Comparison of ENCODE assay signal across 10 cellular contexts in the genomic region with DNA sequence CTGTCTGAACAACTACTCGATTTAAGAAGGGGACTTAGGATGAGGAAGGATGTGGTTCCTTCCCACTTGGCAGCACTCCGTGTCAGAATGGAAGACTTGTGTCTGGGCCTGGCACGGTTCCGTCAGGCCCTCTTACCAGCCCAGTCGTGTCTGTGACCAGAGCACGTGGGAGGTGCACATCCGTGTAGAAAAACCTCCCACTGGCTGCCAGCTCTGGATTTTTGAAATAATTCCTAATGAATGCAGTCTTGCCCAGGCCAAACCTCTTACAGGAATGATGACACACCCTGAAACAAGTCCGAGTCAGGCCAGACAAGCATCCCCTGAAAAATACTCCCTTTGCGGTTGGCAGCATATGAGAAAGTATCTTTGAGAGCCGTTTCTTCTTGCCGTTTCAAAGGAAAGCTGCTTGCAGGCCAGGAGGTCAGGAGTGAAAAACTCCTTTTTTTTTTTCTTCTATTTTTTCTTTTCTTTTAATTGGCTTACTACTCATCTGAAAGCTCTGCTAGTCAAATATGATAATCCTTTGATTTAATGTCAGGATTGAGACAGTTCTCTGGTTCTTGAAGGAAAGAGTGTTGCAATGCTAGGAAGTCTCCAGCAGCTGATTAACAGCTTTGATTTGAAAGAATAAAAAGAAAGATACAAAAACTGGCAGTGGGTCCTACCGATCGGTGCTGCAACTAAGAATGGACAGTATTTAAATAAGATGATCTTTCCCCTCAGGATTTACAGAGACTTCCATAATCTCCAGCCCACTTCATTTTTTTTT. TPM values are rescaled to one million over a fixed set of nuclear protein-coding genes. Genes with fewer than 3 reads are reported as not detected.
DNase-seq lines count a peak whose midpoint lies in the region; ATAC-seq and TF ChIP-seq lines count a peak whose summit lies in the region.
"Had no signal": no experiment of that assay in that cellular context is flagged by ENCODE, and none has a peak within 500 bp of the region (broad histone marks: within the 10 kb centered on the region; RNA-seq: fewer than 3 reads in every experiment).

No MANE protein-coding gene starts in this region.

- ATAC-seq in Panc1 (peak; percentile 69), HG03108 (IDR thresholded peaks at IDR 0.05; ENCODE audit: unreplicated experiment) (no peak), HG03565 (IDR thresholded peaks at IDR 0.05; ENCODE audit: unreplicated experiment) (no peak)
- no peak for ATAC-seq in naive thymus-derived CD8-positive, alpha-beta T cell

- H3K27me3 ChIP-seq in Panc1 (ENCODE audit: control insufficient read depth, insufficient read depth, low read length) (no peaks in the 10 kb centered on the region), fibroblast of lung (ENCODE audit: control insufficient read depth, insufficient read depth, low read length) (no peaks in the 10 kb centered on the region)

- peaks cover 14 to 35% (median 15%) of the 10 kb centered on the region in 4 donors for H3K4me1 Mint-ChIP-seq in naive thymus-derived CD8-positive, alpha-beta T cell

- peak overlapping the region; percentile 40 for H3K9ac ChIP-seq in fibroblast of lung (ENCODE audit: insufficient read depth, low read length)

- H3K79me2 ChIP-seq in fibroblast of lung (ENCODE audit: control insufficient read depth, insufficient read depth, low read length), result no peaks in the 10 kb centered on the region

- H3K4me1 ChIP-seq in Panc1 (ENCODE audit: control insufficient read depth, insufficient read depth, low read length) (peaks cover 3% of the 10 kb centered on the region; the same call in 1 of the 2 replicates), fibroblast of lung (ENCODE audit: control insufficient read depth, extremely low read depth, insufficient read depth, low read length) (peaks cover 9% of the 10 kb centered on the region)

- CTCF ChIA-PET in Panc1 (lab: Charles Lee), result interaction anchor here (0.6 kb wide), 1 partner anchor 164 kb away, joined by 4 read pairs; no protein-coding TSS in a partner anchor

- no peaks in the 10 kb centered on the region for H3K9me3 Mint-ChIP-seq in naive thymus-derived CD8-positive, alpha-beta T cell
- H3K9me3 Mint-ChIP-seq: activated naive CD8-positive, alpha-beta T cell treated with anti-CD3 and anti-CD28 coated beads for 36 hours had no signal

- peak overlapping the region; percentile 28 for H3K4me2 ChIP-seq in fibroblast of lung (ENCODE audit: extremely low read depth, insufficient read depth, low read length)

- H3K4me3 ChIP-seq in Panc1 (ENCODE audit: low read depth in 2 of 2, low read length in 2 of 2) (no peak overlapping the region), fibroblast of lung (replicated peaks in 1 of 4; ENCODE audit: control extremely low read depth in 1 of 4, insufficient read depth in 1 of 4, low read depth in 3 of 4, low read length in 4 of 4) (peak overlapping the region in 1 of 4 experiments; percentile 7)

- peaks cover 4 to 16% (median 11%) of the 10 kb centered on the region in 3 donors for H3K36me3 Mint-ChIP-seq in naive thymus-derived CD8-positive, alpha-beta T cell

- POLR2A ChIA-PET in Panc1 (lab: Charles Lee), result no interaction called here
- POLR2A ChIA-PET in naive thymus-derived CD8-positive, alpha-beta T cell (lab: Charles Lee), result no interaction called here

- no peaks in the 10 kb centered on the region for H3K27me3 Mint-ChIP-seq in naive thymus-derived CD8-positive, alpha-beta T cell
- H3K27me3 Mint-ChIP-seq: activated naive CD8-positive, alpha-beta T cell treated with anti-CD3 and anti-CD28 coated beads for 36 hours had no signal

- peak overlapping the region; percentile 36; the same call in 1 of the 2 replicates for H3K27ac ChIP-seq in Panc1 (ENCODE audit: low read length)
- peak overlapping the region; percentile 90 for H3K27ac ChIP-seq in fibroblast of lung (ENCODE audit: insufficient read depth, low read length)

- H4K20me1 ChIP-seq in fibroblast of lung (ENCODE audit: control insufficient read depth, extremely low read depth, insufficient read depth, low read length), result no peaks in the 10 kb centered on the region

- intact Hi-C loops in Panc1 (cut with micrococcal nuclease; ENCODE audit: unreplicated experiment), result no loop called here

- peak overlapping the region; percentile 66 for H2AFZ ChIP-seq in fibroblast of lung (ENCODE audit: low read length)

- H3K9me3 ChIP-seq in Panc1 (ENCODE audit: control insufficient read depth, insufficient read depth, low read depth, low read length) (no peaks in the 10 kb centered on the region), fibroblast of lung (ENCODE audit: control insufficient read depth, insufficient read depth, low read depth, low read length) (no peaks in the 10 kb centered on the region)

- in situ Hi-C loops in Panc1 (cut with HindIII; ENCODE audit: low pct_unique_long_range_greater_than_20kb, low sequenced_read_pairs), result no loop called here

- peak; percentile 91 for DNase-seq in AG09319 (ENCODE audit: extremely low read depth, low read depth)
- DNase-seq in Panc1 (ENCODE audit: low read depth, low spot score), result no peak
- DNase-seq in fibroblast of lung (ENCODE audit: low read depth in 2 of 2), result peak; percentile 95 to 100
- peak in 46 of 56 donors; percentile 2 to 73 (median 21) for DNase-seq in nucleus accumbens (lab: John Stamatoyannopoulos, UW)
- no peak for DNase-seq in naive thymus-derived CD8-positive, alpha-beta T cell
- no peak for DNase-seq in NCI-H2029 (lab: John Stamatoyannopoulos, UW)
- DNase-seq: activated naive CD8-positive, alpha-beta T cell treated with anti-CD3 and anti-CD28 coated beads for 36 hours; DND-41 had no signal

- peak overlapping the region in 1 of 10 donors; percentile 38 for H3K4me3 Mint-ChIP-seq in naive thymus-derived CD8-positive, alpha-beta T cell
- H3K4me3 Mint-ChIP-seq: activated naive CD8-positive, alpha-beta T cell treated with anti-CD3 and anti-CD28 coated beads for 36 hours had no signal

- no TSS peak for BruUV-seq in Panc1 (replicated peaks; lab: Mats Ljungman, UMichigan)

- no peak overlapping the region for H3K27ac Mint-ChIP-seq in naive thymus-derived CD8-positive, alpha-beta T cell

- TF ChIP-seq CTCF in AG09319 (IDR thresholded peaks at IDR 0.05; ENCODE audit: low read depth, low read length) (no peak), Panc1 (IDR thresholded peaks at IDR 0.05) (no peak), fibroblast of lung (conservative IDR thresholded peaks at IDR 0.05 in 1 of 2, IDR thresholded peaks at IDR 0.05 in 1 of 2; ENCODE audit: low read depth in 1 of 2, low read length in 2 of 2) (no peak)

- no peaks in the 10 kb centered on the region for H3K36me3 ChIP-seq in Panc1 (ENCODE audit: control insufficient read depth, insufficient read depth, low read length)
- no peaks in the 10 kb centered on the region for H3K36me3 ChIP-seq in fibroblast of lung (ENCODE audit: control insufficient read depth, insufficient read depth, low read length)

RNA-seq across cellular contexts. Expression of a gene that starts 19.8 kb away (rescaled TPM):
- total RNA-seq in Panc1 (2021; ENCODE audit: unreplicated experiment), result 5.2 TPM
- polyA plus RNA-seq in Panc1 (2012; ENCODE audit: insufficient read length), result 2.3 TPM
- total RNA-seq in fibroblast of lung, result 10.2 and 10.8 TPM in 2 replicates
- polyA plus RNA-seq in fibroblast of lung, result 11.4 and 12.6 TPM in 2 replicates
- 4.9 and 5.4 TPM in 2 replicates for polyA plus RNA-seq in fibroblast of lung (2012)
- polyA minus RNA-seq in fibroblast of lung (ENCODE audit: low replicate concordance), result 2.2 and 10.6 TPM in 2 replicates
- 10 to 100 TPM; 10.4 to 11.3 TPM for total RNA-seq in naive thymus-derived CD8-positive, alpha-beta T cell
- 1 to 10 TPM; 2.2 to 3.9 (median 3.1) TPM for polyA plus RNA-seq in naive thymus-derived CD8-positive, alpha-beta T cell

Comparison
In these comparisons a context has a peak if more than half of its experiments do, and no peak if none do; other contexts are left out.
1. DNase-seq: peak in AG09319 (single experiment), fibroblast of lung (2 of 2) and nucleus accumbens (46 of 56); none in Panc1 (single experiment), naive thymus-derived CD8-positive, alpha-beta T cell (0 of 10) and NCI-H2029 (single experiment).